ENCODE assay signal across 8 cellular contexts in the genomic region with DNA sequence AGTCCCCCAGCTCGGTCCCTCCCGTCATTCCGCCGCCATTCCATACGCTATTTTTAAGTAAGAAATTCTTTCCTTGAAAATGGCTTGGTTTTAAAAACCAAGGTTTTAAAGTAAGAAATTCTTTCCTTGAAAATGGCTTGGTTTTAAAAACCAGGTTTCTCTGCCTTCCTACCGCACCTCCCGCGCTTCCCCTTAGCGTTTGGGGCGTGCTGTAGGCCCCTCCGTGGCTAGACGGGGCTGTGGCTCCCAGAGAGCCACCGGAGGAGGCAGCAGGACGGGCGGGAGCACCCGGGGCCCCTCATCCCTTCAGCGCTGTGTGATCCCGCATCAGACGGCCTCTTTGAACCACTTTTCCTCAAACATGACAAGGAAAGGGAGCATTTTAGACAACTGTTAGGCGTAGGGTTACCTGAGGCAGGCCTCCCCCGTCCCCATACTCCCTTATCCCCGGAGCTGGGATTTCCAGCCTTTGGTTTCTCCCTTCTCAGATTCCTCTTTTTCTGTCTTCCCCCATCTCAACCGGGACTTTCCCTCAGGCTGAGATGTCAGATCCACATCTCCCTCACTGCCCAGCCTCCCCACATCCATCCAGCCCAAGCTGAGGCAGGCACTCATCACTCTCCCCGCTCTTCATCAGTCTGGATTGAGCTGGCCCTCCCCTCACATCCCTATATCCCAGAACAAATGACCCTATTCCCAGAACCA. TPM values are rescaled to one million over a fixed set of nuclear protein-coding genes. Genes with fewer than 3 reads are reported as not detected.
DNase-seq lines count a peak whose midpoint lies in the region; ATAC-seq, FAIRE-seq and TF ChIP-seq lines count a peak whose summit lies in the region.

No MANE protein-coding gene starts in this region.

- H3K36me3 ChIP-seq in astrocyte (ENCODE audit: insufficient read depth, low read length) (no peaks in the 10 kb centered on the region), left lung (no peaks in the 10 kb centered on the region), tibial nerve (no peaks in the 10 kb centered on the region)

- H3K4me1 Mint-ChIP-seq in activated CD4-positive, alpha-beta T cell treated with anti-CD3 and anti-CD28 coated beads, Interleukin-2, amount 10 ng/mL, durations not matched to agents 24 days and 14 days, result peaks cover 58% of the 10 kb centered on the region
- peaks cover 35% of the 10 kb centered on the region for H3K4me1 Mint-ChIP-seq in astrocyte (ENCODE audit: low read depth, unreplicated experiment)

- peak overlapping the region; percentile 93 for H3K9ac ChIP-seq in astrocyte (ENCODE audit: low read length)

- no peak for TF ChIP-seq POLR2A in tibial nerve (IDR thresholded peaks at IDR 0.05)

- H3K4me3 Mint-ChIP-seq in activated CD4-positive, alpha-beta T cell treated with anti-CD3 and anti-CD28 coated beads, Interleukin-2, amount 10 ng/mL, durations not matched to agents 24 days and 14 days, result peak overlapping the region; percentile 95
- peak overlapping the region; percentile 81 for H3K4me3 Mint-ChIP-seq in astrocyte (ENCODE audit: unreplicated experiment)

- H3K9me3 Mint-ChIP-seq in activated CD4-positive, alpha-beta T cell treated with anti-CD3 and anti-CD28 coated beads, Interleukin-2, amount 10 ng/mL, durations not matched to agents 24 days and 14 days, result no peaks in the 10 kb centered on the region
- no peaks in the 10 kb centered on the region for H3K9me3 Mint-ChIP-seq in astrocyte (ENCODE audit: unreplicated experiment)

- no peaks in the 10 kb centered on the region for H3K27me3 Mint-ChIP-seq in activated CD4-positive, alpha-beta T cell treated with anti-CD3 and anti-CD28 coated beads, Interleukin-2, amount 10 ng/mL, durations not matched to agents 24 days and 14 days
- H3K27me3 Mint-ChIP-seq in astrocyte (ENCODE audit: low read depth, unreplicated experiment), result peaks cover 4% of the 10 kb centered on the region

- TF ChIP-seq CTCF in astrocyte (IDR thresholded peaks at IDR 0.05; ENCODE audit: insufficient read depth, low read depth, low read length) (no peak), left lung (IDR thresholded peaks at IDR 0.05) (no peak), tibial nerve (IDR thresholded peaks at IDR 0.05) (no peak)

- no peak for TF ChIP-seq EP300 in tibial nerve (IDR thresholded peaks at IDR 0.05)

- H3K9me3 ChIP-seq in astrocyte (ENCODE audit: insufficient read depth, low read depth, low read length), result no peaks in the 10 kb centered on the region
- H3K9me3 ChIP-seq in left lung, result no peaks in the 10 kb centered on the region
- no peaks in the 10 kb centered on the region for H3K9me3 ChIP-seq in tibial nerve

- peak; percentile 67 for DNase-seq in activated CD4-positive, alpha-beta T cell treated with anti-CD3 and anti-CD28 coated beads, Interleukin-2, amount 10 ng/mL, durations not matched to agents 24 days and 14 days
- DNase-seq in activated CD4-positive, alpha-beta T cell treated with anti-CD3 and anti-CD28 coated beads for 1 hour, result no peak
- DNase-seq in astrocyte (ENCODE audit: low read depth) (no peak), left lung (peak in 1 of 2 donors; percentile 81), tibial nerve (ENCODE audit: low spot score in 2 of 2) (no peak), HuH-7 (ENCODE audit: low spot score) (no peak), DMS153 treated with DMSO at 0.1 percent for 48 hours (lab: John Stamatoyannopoulos, UW; ENCODE audit: unreplicated experiment) (no peak)
- no peak for DNase-seq in activated CD4-positive, CD25-positive, alpha-beta regulatory T cell treated with anti-CD3 and anti-CD28 coated beads, Interleukin-2, amount 50 U/mL, for 72 hours

- H3K4me2 ChIP-seq in astrocyte (ENCODE audit: low read length), result peak overlapping the region; percentile 88

- peak overlapping the region; percentile 88 for H3K27ac Mint-ChIP-seq in activated CD4-positive, alpha-beta T cell treated with anti-CD3 and anti-CD28 coated beads, Interleukin-2, amount 10 ng/mL, durations not matched to agents 24 days and 14 days
- H3K27ac Mint-ChIP-seq in astrocyte (ENCODE audit: unreplicated experiment), result peak overlapping the region; percentile 79

- 8 to 11% methylated on average over 24 of the region's 24 CpGs for WGBS in tibial nerve, 2 donors

- no peak for FAIRE-seq in astrocyte (lab: Jason Lieb, UNC)

- H4K20me1 ChIP-seq in astrocyte (ENCODE audit: insufficient read depth, low read length), result peaks cover 21% of the 10 kb centered on the region

- H3K4me1 ChIP-seq in astrocyte (ENCODE audit: insufficient read depth, low read length) (peaks cover 22% of the 10 kb centered on the region), left lung (peaks cover 0 to 62% of the 10 kb centered on the region in 2 donors), tibial nerve (peaks cover 0 to 27% (median 3%) of the 10 kb centered on the region in 4 donors)

- H2AFZ ChIP-seq in astrocyte (ENCODE audit: low read depth, low read length), result peak overlapping the region; percentile 89

- H3K27me3 ChIP-seq in astrocyte (ENCODE audit: insufficient read depth, low read length), result peaks cover 4% of the 10 kb centered on the region
- no peaks in the 10 kb centered on the region for H3K27me3 ChIP-seq in left lung
- no peaks in the 10 kb centered on the region for H3K27me3 ChIP-seq in tibial nerve

- H3K79me2 ChIP-seq in astrocyte (ENCODE audit: insufficient read depth, low read length), result peaks cover 27% of the 10 kb centered on the region

- no peak for ATAC-seq in left lung

- intact Hi-C loops in activated CD4-positive, alpha-beta T cell treated with anti-CD3 and anti-CD28 coated beads, Interleukin-2, amount 10 ng/mL, durations not matched to agents 24 days and 14 days (cut with micrococcal nuclease), result loop anchor here (1.0 to 10.0 kb wide), 10 partner anchors 57 to 793 kb away; a partner anchor contains a TSS
- intact Hi-C loops in left lung (cut with DNase I), result loop anchor here in 1 of 2 donors (10.0 kb wide), 1 partner anchor 103 kb away; no protein-coding TSS in a partner anchor

- H3K4me3 ChIP-seq in astrocyte (ENCODE audit: insufficient read depth, low read depth, low read length) (peak overlapping the region; percentile 84), left lung (peak overlapping the region; percentile 86), tibial nerve (peak overlapping the region; percentile 54 to 96 (median 86))

- H3K27ac ChIP-seq in astrocyte (ENCODE audit: low read depth, low read length) (no peak overlapping the region), left lung (peak overlapping the region; percentile 97 to 100), tibial nerve (peak overlapping the region; percentile 91 to 98 (median 94))

- H3K36me3 Mint-ChIP-seq in activated CD4-positive, alpha-beta T cell treated with anti-CD3 and anti-CD28 coated beads, Interleukin-2, amount 10 ng/mL, durations not matched to agents 24 days and 14 days (ENCODE audit: low read depth), result peaks cover 27% of the 10 kb centered on the region
- H3K36me3 Mint-ChIP-seq in astrocyte (ENCODE audit: low read depth, unreplicated experiment), result peaks cover 2% of the 10 kb centered on the region

RNA-seq across cellular contexts. Expression of a gene that starts 0.5 kb away (rescaled TPM):
- total RNA-seq in activated CD4-positive, alpha-beta T cell treated with anti-CD3 and anti-CD28 coated beads, Interleukin-2, amount 10 ng/mL, durations not matched to agents 24 days and 14 days, result 26.5 and 31.0 TPM in 2 replicates
- total RNA-seq in astrocyte (13.0 and 13.7 TPM in 2 replicates), left lung (10 to 100 TPM; 19.5 to 39.5 TPM), tibial nerve (10 to 100 TPM; 15.9 to 36.0 (median 21.8) TPM)
